In the genomic region with DNA sequence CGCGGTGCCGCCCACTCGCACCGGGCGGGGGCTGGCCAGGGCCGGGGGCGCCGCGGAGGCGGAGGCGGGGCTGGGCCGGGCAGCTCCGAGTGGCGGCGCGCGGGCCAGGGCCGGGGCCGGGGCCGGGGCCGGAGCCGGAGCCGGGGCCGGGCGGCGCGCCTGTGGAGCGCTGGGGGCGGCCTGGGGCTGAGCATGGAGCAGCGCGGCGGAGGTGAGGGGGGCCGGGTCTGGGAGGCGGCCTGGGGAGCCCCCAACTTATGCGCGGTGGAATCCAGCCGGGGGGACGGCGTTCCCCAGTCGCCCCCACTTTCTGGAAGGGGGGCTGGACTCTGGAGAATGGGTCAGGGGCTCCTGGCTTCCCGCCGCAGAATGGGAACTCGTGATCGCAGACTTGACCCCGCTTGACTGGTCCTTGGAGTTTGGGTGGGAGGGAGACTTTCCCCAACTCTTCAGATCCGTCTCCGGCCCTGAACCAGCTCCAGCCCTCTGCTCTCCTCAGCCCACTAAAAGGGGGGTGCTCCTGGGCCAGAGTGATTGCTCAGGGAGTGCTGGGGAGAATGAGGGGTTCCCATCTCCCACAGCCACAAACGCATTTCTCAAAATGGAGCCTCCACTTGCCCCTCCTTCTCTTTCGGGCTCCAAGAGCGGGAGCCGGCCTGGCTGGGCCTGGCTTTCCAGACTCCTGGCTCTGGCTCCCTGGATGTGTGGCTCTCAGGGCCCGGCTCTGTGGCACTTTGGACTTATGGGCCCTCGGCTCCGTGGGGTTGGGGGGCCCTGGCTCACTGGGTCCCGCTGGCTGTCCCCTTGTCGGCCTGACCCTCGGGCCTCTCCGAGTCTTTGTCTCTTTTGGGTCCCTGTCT, we compare ENCODE assay signal across 8 cellular contexts. TPM values are rescaled to one million over a fixed set of nuclear protein-coding genes. Genes with fewer than 3 reads are reported as not detected.
DNase-seq lines count a peak whose midpoint lies in the region; ATAC-seq and TF ChIP-seq lines count a peak whose summit lies in the region.

A gene with protein sequence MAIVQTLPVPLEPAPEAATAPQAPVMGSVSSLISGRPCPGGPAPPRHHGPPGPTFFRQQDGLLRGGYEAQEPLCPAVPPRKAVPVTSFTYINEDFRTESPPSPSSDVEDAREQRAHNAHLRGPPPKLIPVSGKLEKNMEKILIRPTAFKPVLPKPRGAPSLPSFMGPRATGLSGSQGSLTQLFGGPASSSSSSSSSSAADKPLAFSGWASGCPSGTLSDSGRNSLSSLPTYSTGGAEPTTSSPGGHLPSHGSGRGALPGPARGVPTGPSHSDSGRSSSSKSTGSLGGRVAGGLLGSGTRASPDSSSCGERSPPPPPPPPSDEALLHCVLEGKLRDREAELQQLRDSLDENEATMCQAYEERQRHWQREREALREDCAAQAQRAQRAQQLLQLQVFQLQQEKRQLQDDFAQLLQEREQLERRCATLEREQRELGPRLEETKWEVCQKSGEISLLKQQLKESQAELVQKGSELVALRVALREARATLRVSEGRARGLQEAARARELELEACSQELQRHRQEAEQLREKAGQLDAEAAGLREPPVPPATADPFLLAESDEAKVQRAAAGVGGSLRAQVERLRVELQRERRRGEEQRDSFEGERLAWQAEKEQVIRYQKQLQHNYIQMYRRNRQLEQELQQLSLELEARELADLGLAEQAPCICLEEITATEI (plus strand): TSS at position 67 of the 860 bp plus-strand sequence. CDS start 2,731 bp downstream, outside the sequence.

- H3K9me3 ChIP-seq in right cardiac atrium (ENCODE audit: control insufficient read depth, low read length) = no peaks in the 10 kb centered on the region

- intact Hi-C loops in right cardiac atrium (cut with DNase I) = no loop called here

- no peaks in the 10 kb centered on the region for H3K27me3 ChIP-seq in HL-60 (ENCODE audit: insufficient read depth, poor library complexity, severe bottlenecking)
- H3K27me3 ChIP-seq in right cardiac atrium (ENCODE audit: control insufficient read depth, insufficient read depth) = no peaks in the 10 kb centered on the region
- no peaks in the 10 kb centered on the region for H3K27me3 ChIP-seq in rectal smooth muscle tissue (ENCODE audit: control insufficient read depth, insufficient read depth, low read length)

- TF ChIP-seq CTCF in C4-2B (conservative IDR thresholded peaks at IDR 0.05) (no peak), HL-60 (IDR thresholded peaks at IDR 0.05; ENCODE audit: insufficient read depth, low read length) (no peak)

- H3K36me3 ChIP-seq in rectal smooth muscle tissue (ENCODE audit: control insufficient read depth, insufficient read depth, low read length) = peaks cover 11% of the 10 kb centered on the region

- peaks cover 13% of the 10 kb centered on the region for H3K4me1 ChIP-seq in right cardiac atrium (ENCODE audit: control insufficient read depth, insufficient read depth, low read length)
- H3K4me1 ChIP-seq in rectal smooth muscle tissue (ENCODE audit: control insufficient read depth, insufficient read depth, low read length) = peaks cover 30% of the 10 kb centered on the region

- peak within 1 kb of the TSS; percentile 89 for H3K27ac ChIP-seq in C4-2B
- H3K27ac ChIP-seq in HL-60 (replicated peaks) = peak within 1 kb of the TSS; percentile 84
- H3K27ac ChIP-seq in right cardiac atrium (ENCODE audit: low read length) = peak within 1 kb of the TSS; percentile 97
- peak within 1 kb of the TSS; percentile 93 for H3K27ac ChIP-seq in rectal smooth muscle tissue (ENCODE audit: low read depth, low read length)

- H3K4me3 ChIP-seq in HL-60 (replicated peaks; ENCODE audit: insufficient read depth, low read length) (peak within 1 kb of the TSS; percentile 81), right cardiac atrium (ENCODE audit: low read length) (peak within 1 kb of the TSS; percentile 89), rectal smooth muscle tissue (ENCODE audit: low read length) (peak within 1 kb of the TSS; percentile 79)

- 1% methylated on average over 59 of the region's 59 CpGs for WGBS in right cardiac atrium

- H3K9ac ChIP-seq in rectal smooth muscle tissue (ENCODE audit: low read length) = peak within 1 kb of the TSS; percentile 79

- no peak for ATAC-seq in right cardiac atrium

- DNase-seq in HL-60 (ENCODE audit: low read depth in 1 of 2, low spot score in 1 of 2) (no peak), amniotic epithelial cell (ENCODE audit: low read depth) (peak; percentile 17), right cardiac atrium (peak in 2 of 3 donors; percentile 79 to 82), NOMO-1 (lab: John Stamatoyannopoulos, UW; ENCODE audit: unreplicated experiment in 2 of 2) (no peak), NCI-H2029 (lab: John Stamatoyannopoulos, UW) (no peak)
- no peak for DNase-seq in stimulated activated CD4-positive, alpha-beta T cell treated with anti-CD3 and anti-CD28 coated beads, Interleukin-2, amount 100 ng/mL, for 24 hours

RNA-seq across cellular contexts. Expression of the gene that starts here (rescaled TPM):
- total RNA-seq in right cardiac atrium = 10 to 100 TPM; 42.5 to 48.5 (median 47.5) TPM
- 66.4 TPM for polyA plus RNA-seq in right cardiac atrium

Comparison
In these comparisons a context has a peak if more than half of its experiments do, and no peak if none do; other contexts are left out.
1. DNase-seq: peak in amniotic epithelial cell (single experiment) and right cardiac atrium (2 of 3); none in HL-60 (0 of 2), NOMO-1 (0 of 2), NCI-H2029 (single experiment) and stimulated activated CD4-positive, alpha-beta T cell treated with anti-CD3 and anti-CD28 coated beads, Interleukin-2, amount 100 ng/mL, for 24 hours (0 of 2).
2. Peak in every context shown above with its lines, with median percentiles within 50 percentile points of each other: H3K27ac ChIP-seq and H3K4me3 ChIP-seq.